Comparison of ENCODE assay signal across 8 cellular contexts in genomic region chr1:72282271-72282656, GRCh38. TPM values are rescaled to one million over a fixed set of nuclear protein-coding genes. Genes with fewer than 3 reads are reported as not detected.
A peak's percentile ranks its signal among the peaks of the same experiment; 100 is the strongest.
DNase-seq lines count a peak whose midpoint lies in the region; ATAC-seq and TF ChIP-seq lines count a peak whose summit lies in the region.

Gene NEGR1 (minus strand): TSS chr1:72282539.

- H3K4me2 ChIP-seq in KMS-11 = peak within 1 kb of the TSS; percentile 76; the same call in 1 of the 2 replicates

- no peaks in the 10 kb centered on the region for H3K79me2 ChIP-seq in KMS-11 (ENCODE audit: insufficient read depth, low read depth)

- no peaks in the 10 kb centered on the region for H3K9me3 Mint-ChIP-seq in activated CD8-positive, alpha-beta T cell treated with anti-CD3 and anti-CD28 coated beads for 36 hours
- peaks cover 0 to 2% (median 0%) of the 10 kb centered on the region in 11 donors for H3K9me3 Mint-ChIP-seq in naive thymus-derived CD4-positive, alpha-beta T cell

- peaks cover 25% of the 10 kb centered on the region for H3K27me3 Mint-ChIP-seq in activated CD8-positive, alpha-beta T cell treated with anti-CD3 and anti-CD28 coated beads for 36 hours
- H3K27me3 Mint-ChIP-seq in naive thymus-derived CD4-positive, alpha-beta T cell = peaks cover 0 to 35% (median 11%) of the 10 kb centered on the region in 5 donors

- H3K4me1 Mint-ChIP-seq in activated CD8-positive, alpha-beta T cell treated with anti-CD3 and anti-CD28 coated beads for 36 hours (ENCODE audit: low read depth) = peaks cover 20% of the 10 kb centered on the region
- peaks cover 12 to 35% (median 18%) of the 10 kb centered on the region in 7 donors for H3K4me1 Mint-ChIP-seq in naive thymus-derived CD4-positive, alpha-beta T cell

- intact Hi-C loops in activated CD8-positive, alpha-beta T cell treated with anti-CD3 and anti-CD28 coated beads for 36 hours (cut with micrococcal nuclease) = no loop called here
- intact Hi-C loops in naive thymus-derived CD4-positive, alpha-beta T cell (cut with micrococcal nuclease) = loop anchor here (2.0 to 5.0 kb wide), 2 partner anchors 1235 to 1917 kb away; partner anchors contain the start of genes FPGT (in 1 of the 2), LRRIQ3 (in 1 of the 2) and PTGER3 (in 1 of the 2)
- intact Hi-C loops in uterus (cut with DNase I; ENCODE audit: low total_unique reads) = no loop called here

- ATAC-seq in activated CD8-positive, alpha-beta T cell treated with anti-CD3 and anti-CD28 coated beads for 36 hours = no peak
- peak; percentile 12 for ATAC-seq in naive thymus-derived CD4-positive, alpha-beta T cell
- no peak for ATAC-seq in HG03095 (IDR thresholded peaks at IDR 0.05; ENCODE audit: unreplicated experiment)

- H3K9me3 ChIP-seq in naive thymus-derived CD4-positive, alpha-beta T cell (ENCODE audit: control insufficient read depth in 2 of 3, low read length in 3 of 3) = no peaks in the 10 kb centered on the region
- no peaks in the 10 kb centered on the region for H3K9me3 ChIP-seq in uterus

- H3K4me3 Mint-ChIP-seq in activated CD8-positive, alpha-beta T cell treated with anti-CD3 and anti-CD28 coated beads for 36 hours = no peak within 1 kb of the TSS
- H3K4me3 Mint-ChIP-seq in naive thymus-derived CD4-positive, alpha-beta T cell = peak within 1 kb of the TSS in 4 of 10 donors; percentile 65 to 86 (median 82)

- no peak within 1 kb of the TSS for H3K27ac Mint-ChIP-seq in activated CD8-positive, alpha-beta T cell treated with anti-CD3 and anti-CD28 coated beads for 36 hours
- H3K27ac Mint-ChIP-seq in naive thymus-derived CD4-positive, alpha-beta T cell = peak within 1 kb of the TSS in 7 of 9 donors; percentile 43 to 85 (median 68)

- H3K4me1 ChIP-seq in KMS-11 (ENCODE audit: low read depth, poor library complexity, severe bottlenecking) (peaks cover 7% of the 10 kb centered on the region), uterus (no peaks in the 10 kb centered on the region)
- peaks cover 0 to 3% of the 10 kb centered on the region in 2 donors for H3K4me1 ChIP-seq in naive thymus-derived CD4-positive, alpha-beta T cell (ENCODE audit: control insufficient read depth in 2 of 2, insufficient read depth in 2 of 2, low read length in 2 of 2)

- no peaks in the 10 kb centered on the region for H4K20me1 ChIP-seq in KMS-11 (ENCODE audit: insufficient read depth)

- H3K27ac ChIP-seq in KMS-11 (peak within 1 kb of the TSS; percentile 43), uterus (peak within 1 kb of the TSS; percentile 84 to 86)
- peak within 1 kb of the TSS; percentile 53 for H3K27ac ChIP-seq in naive thymus-derived CD4-positive, alpha-beta T cell (ENCODE audit: low read depth, low read length)

- H3K9ac ChIP-seq in KMS-11 = peak within 1 kb of the TSS; percentile 59; the same call in 1 of the 2 replicates

- H3K4me3 ChIP-seq in KMS-11 (IDR thresholded peaks at IDR 0.05; ENCODE audit: insufficient read depth, low read depth, low read length) = no peak within 1 kb of the TSS
- H3K4me3 ChIP-seq in naive thymus-derived CD4-positive, alpha-beta T cell (ENCODE audit: low read length) = peak within 1 kb of the TSS; percentile 71
- H3K4me3 ChIP-seq in uterus = peak within 1 kb of the TSS; percentile 65 to 75

- DNase-seq in COR-L47 (lab: John Stamatoyannopoulos, UW) (peak; percentile 74), fibroblast of the conjunctiva (ENCODE audit: low read depth) (peak; percentile 40), uterus (peak; percentile 46 to 49), epidermal melanocyte (ENCODE audit: insufficient read length, low spot score) (no peak)
- DNase-seq in activated CD8-positive, alpha-beta T cell treated with anti-CD3 and anti-CD28 coated beads for 36 hours = peak; percentile 9
- DNase-seq in naive thymus-derived CD4-positive, alpha-beta T cell = peak in 4 of 9 donors; percentile 3 to 20 (median 19)

- no peak for TF ChIP-seq POLR2A in uterus (IDR thresholded peaks at IDR 0.05)

- CTCF ChIA-PET in activated CD8-positive, alpha-beta T cell treated with anti-CD3 and anti-CD28 coated beads for 36 hours (lab: Charles Lee) = no interaction called here
- CTCF ChIA-PET in naive thymus-derived CD4-positive, alpha-beta T cell (lab: Charles Lee) = no interaction called here

- TF ChIP-seq CTCF in KMS-11 (conservative IDR thresholded peaks at IDR 0.05; ENCODE audit: low read depth, low read length) = no peak
- no peak for TF ChIP-seq CTCF in activated CD8-positive, alpha-beta T cell treated with anti-CD3 and anti-CD28 coated beads for 36 hours (IDR thresholded peaks at IDR 0.05)
- no peak for TF ChIP-seq CTCF in uterus (IDR thresholded peaks at IDR 0.05)

- H3K36me3 Mint-ChIP-seq in activated CD8-positive, alpha-beta T cell treated with anti-CD3 and anti-CD28 coated beads for 36 hours (ENCODE audit: low read depth) = no peaks in the 10 kb centered on the region
- H3K36me3 Mint-ChIP-seq in naive thymus-derived CD4-positive, alpha-beta T cell = peaks cover 0 to 2% (median 0%) of the 10 kb centered on the region in 5 donors

- H3K36me3 ChIP-seq in KMS-11 (ENCODE audit: insufficient read depth) (no peaks in the 10 kb centered on the region), uterus (no peaks in the 10 kb centered on the region)
- H3K36me3 ChIP-seq in naive thymus-derived CD4-positive, alpha-beta T cell (ENCODE audit: control insufficient read depth in 2 of 3, insufficient read depth in 3 of 3, low read length in 3 of 3) = no peaks in the 10 kb centered on the region

- POLR2A ChIA-PET in activated CD8-positive, alpha-beta T cell treated with anti-CD3 and anti-CD28 coated beads for 36 hours (lab: Charles Lee) = no interaction called here
- POLR2A ChIA-PET in naive thymus-derived CD4-positive, alpha-beta T cell (lab: Charles Lee) = no interaction called here

- H3K27me3 ChIP-seq in KMS-11 (ENCODE audit: insufficient read depth, low read depth) = peaks cover 9% of the 10 kb centered on the region; the same call in 1 of the 2 replicates
- H3K27me3 ChIP-seq in naive thymus-derived CD4-positive, alpha-beta T cell (ENCODE audit: control insufficient read depth in 2 of 2, insufficient read depth in 2 of 2, low read length in 2 of 2) = no peaks in the 10 kb centered on the region
- no peaks in the 10 kb centered on the region for H3K27me3 ChIP-seq in uterus

- H2AFZ ChIP-seq in KMS-11 (ENCODE audit: low read depth) = peak within 1 kb of the TSS; percentile 96

RNA-seq across cellular contexts. Expression of gene NEGR1, which starts in this region (rescaled TPM):
- not detected for total RNA-seq in activated CD8-positive, alpha-beta T cell treated with anti-CD3 and anti-CD28 coated beads for 36 hours
- total RNA-seq in naive thymus-derived CD4-positive, alpha-beta T cell = 1 to 10 TPM in 1 of 5 experiments, under 1 TPM in 1, not detected in 3; 0.08 to 1.2 TPM
- polyA plus RNA-seq in naive thymus-derived CD4-positive, alpha-beta T cell = not detected
- 10 to 100 TPM in 3 of 4 donors, 1 to 10 TPM in 1; 6.7 to 42.9 (median 33.3) TPM for total RNA-seq in uterus

Comparison
In these comparisons a context has a peak if more than half of its experiments do, and no peak if none do; other contexts are left out.
1. Peak in DNase-seq in activated CD8-positive, alpha-beta T cell treated with anti-CD3 and anti-CD28 coated beads for 36 hours; RNA of the gene not detected or under 1 TPM.
2. intact Hi-C loops: an anchor here in naive thymus-derived CD4-positive, alpha-beta T cell (2.0 to 5.0 kb wide); none called in activated CD8-positive, alpha-beta T cell treated with anti-CD3 and anti-CD28 coated beads for 36 hours and uterus.